ENCODE assay signal across 14 cellular contexts in the genomic region with DNA sequence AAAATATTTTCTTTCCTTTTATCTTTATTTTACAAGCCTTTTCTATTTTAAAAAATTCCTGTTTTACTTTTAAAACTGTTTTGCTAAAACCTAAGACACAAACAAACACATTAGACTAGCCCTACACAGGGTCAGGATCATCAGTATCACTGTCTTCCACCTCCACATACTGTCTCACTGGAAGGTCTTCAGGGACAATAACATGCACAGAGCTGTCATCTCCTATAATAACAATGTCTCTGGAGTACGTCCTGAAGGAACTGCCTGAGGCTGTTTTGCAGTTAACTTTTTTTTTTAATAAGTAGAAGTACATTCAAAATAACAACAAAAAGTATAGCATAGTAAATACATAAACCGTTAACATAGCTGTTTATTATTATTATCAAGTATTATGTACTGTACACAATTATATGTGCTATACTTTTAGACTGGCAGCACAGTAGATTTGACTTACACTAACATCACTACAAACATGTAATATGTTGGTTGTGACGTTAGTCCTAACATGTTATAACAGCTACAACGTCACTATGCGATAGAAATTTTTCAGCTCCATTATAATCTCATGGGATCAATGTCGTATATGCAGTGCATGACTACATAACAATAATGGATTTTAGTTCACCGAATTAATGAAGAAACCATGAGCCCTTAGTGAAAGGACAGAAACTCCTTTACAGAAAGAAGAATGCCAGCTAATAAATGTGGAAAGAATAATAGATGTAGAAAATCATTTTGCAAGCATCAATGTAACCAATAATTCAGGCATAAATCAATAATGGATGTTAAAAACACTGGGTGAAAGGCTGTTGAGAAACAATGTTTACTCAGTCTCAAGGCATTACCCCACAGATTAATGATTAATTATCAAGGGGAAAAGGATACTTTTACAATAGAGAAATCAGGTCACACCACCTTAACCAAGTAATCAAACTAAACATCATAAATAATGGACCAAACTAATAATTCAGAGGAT. TPM values are rescaled to one million over a fixed set of nuclear protein-coding genes. Genes with fewer than 3 reads are reported as not detected.
A peak's percentile ranks its signal among the peaks of the same experiment; 100 is the strongest.
DNase-seq lines count a peak whose midpoint lies in the region; ATAC-seq and TF ChIP-seq lines count a peak whose summit lies in the region.
"Had no signal": no experiment of that assay in that cellular context is flagged by ENCODE, and none has a peak within 500 bp of the region (broad histone marks: within the 10 kb centered on the region; RNA-seq: fewer than 3 reads in every experiment).

No MANE protein-coding gene starts in this region.

- no peak for TF ChIP-seq EP300 in SK-N-SH (IDR thresholded peaks at IDR 0.05; ENCODE audit: borderline replicate concordance in 1 of 2, low read depth in 1 of 2, low read length in 1 of 2)

- H3K4me2 ChIP-seq in SK-N-SH (no peak overlapping the region), neuronal stem cell (ENCODE audit: insufficient read depth, low read length, poor library complexity, severe bottlenecking) (no peak overlapping the region)

- H3K27me3 ChIP-seq in SK-N-SH (ENCODE audit: insufficient read depth) (no peaks in the 10 kb centered on the region), colonic mucosa (no peaks in the 10 kb centered on the region), neuronal stem cell (ENCODE audit: control insufficient read depth in 3 of 3, insufficient read depth in 3 of 3, low read depth in 1 of 3, low read length in 3 of 3) (no peaks in the 10 kb centered on the region)
- H3K27me3 ChIP-seq: Peyer's patch had no signal

- H3K4me3 Mint-ChIP-seq in HFFc6 (peak overlapping the region; percentile 26; the same call in 1 of the 2 replicates), osteocyte (ENCODE audit: unreplicated experiment) (no peak overlapping the region), mesothelial cell of epicardium (no peak overlapping the region)
- H3K4me3 Mint-ChIP-seq: naive thymus-derived CD8-positive, alpha-beta T cell had no signal

- no peak overlapping the region for H3K23ac ChIP-seq in neuronal stem cell (ENCODE audit: low read depth, low read length, poor library complexity)

- H3K9me3 Mint-ChIP-seq in HFFc6 (no peaks in the 10 kb centered on the region), osteocyte (ENCODE audit: unreplicated experiment) (no peaks in the 10 kb centered on the region), mesothelial cell of epicardium (peaks cover 4% of the 10 kb centered on the region)
- H3K9me3 Mint-ChIP-seq: naive thymus-derived CD8-positive, alpha-beta T cell had no signal

- H2AFZ ChIP-seq in SK-N-SH (ENCODE audit: low read depth) (no peak overlapping the region), neuronal stem cell (ENCODE audit: low read length) (no peak overlapping the region)

- peaks cover 7% of the 10 kb centered on the region for H3K36me3 Mint-ChIP-seq in HFFc6 (ENCODE audit: low read depth)
- H3K36me3 Mint-ChIP-seq in osteocyte (ENCODE audit: unreplicated experiment), result no peaks in the 10 kb centered on the region
- H3K36me3 Mint-ChIP-seq in mesothelial cell of epicardium, result no peaks in the 10 kb centered on the region

- H3K27ac ChIP-seq in SK-N-SH (ENCODE audit: low read depth in 2 of 2, low read length in 1 of 2) (peak overlapping the region in 1 of 2 experiments; percentile 39; a peak in 2 of 4 replicates), colonic mucosa (peak overlapping the region; percentile 56), neuronal stem cell (replicated peaks; ENCODE audit: low read length) (no peak overlapping the region)
- H3K27ac ChIP-seq: 22Rv1 had no signal

- no peak overlapping the region for H2BK15ac ChIP-seq in neuronal stem cell (ENCODE audit: low read length)

- H3K79me1 ChIP-seq in neuronal stem cell (ENCODE audit: low read depth, low read length), result no peaks in the 10 kb centered on the region

- intact Hi-C loops in colonic mucosa (cut with DNase I), result no loop called here

- H3K9ac ChIP-seq in SK-N-SH (no peak overlapping the region), colonic mucosa (ENCODE audit: low read depth in 2 of 2, low read length in 2 of 2) (no peak overlapping the region), neuronal stem cell (ENCODE audit: low read depth, low read length, poor library complexity) (no peak overlapping the region)

- H3F3A ChIP-seq in SK-N-SH (replicated peaks; ENCODE audit: insufficient read depth), result no peaks in the 10 kb centered on the region

- DNase-seq in SK-N-SH (no peak), HFFc6 (no peak), colonic mucosa (no peak), osteocyte (ENCODE audit: extremely low spot score, unreplicated experiment) (no peak), mesothelial cell of epicardium (ENCODE audit: low spot score in 2 of 2, unreplicated experiment in 2 of 2) (no peak), AG20443 (ENCODE audit: low spot score) (no peak), neuronal stem cell (ENCODE audit: low spot score) (no peak)
- DNase-seq: H7, NCI-H1092 treated with DMSO at 0.1 percent for 48 hours, Peyer's patch, T-helper 9 cell had no signal

- H3K36me3 ChIP-seq in SK-N-SH (replicated peaks in 1 of 2; ENCODE audit: control insufficient read depth in 1 of 2, insufficient read depth in 2 of 2, low read length in 1 of 2), result no peaks in the 10 kb centered on the region
- H3K36me3 ChIP-seq in colonic mucosa, result no peaks in the 10 kb centered on the region
- H3K36me3 ChIP-seq in neuronal stem cell (replicated peaks in 1 of 2; ENCODE audit: control insufficient read depth in 2 of 2, insufficient read depth in 2 of 2, low read length in 2 of 2), result no peaks in the 10 kb centered on the region
- H3K36me3 ChIP-seq: Peyer's patch had no signal

- no peak overlapping the region for H4K8ac ChIP-seq in neuronal stem cell (ENCODE audit: low read depth, low read length)

- H3K27ac Mint-ChIP-seq in HFFc6, result peak overlapping the region; percentile 86
- H3K27ac Mint-ChIP-seq in osteocyte (ENCODE audit: unreplicated experiment), result peak overlapping the region; percentile 67
- H3K27ac Mint-ChIP-seq in mesothelial cell of epicardium, result no peak overlapping the region

- H3K9me3 ChIP-seq in SK-N-SH, result no peaks in the 10 kb centered on the region; the same call in 1 of the 2 replicates
- H3K9me3 ChIP-seq in colonic mucosa, result no peaks in the 10 kb centered on the region
- H3K9me3 ChIP-seq in neuronal stem cell (replicated peaks in 1 of 2; ENCODE audit: control insufficient read depth in 2 of 2, insufficient read depth in 1 of 2, low read depth in 1 of 2, low read length in 2 of 2), result no peaks in the 10 kb centered on the region
- H3K9me3 ChIP-seq: Peyer's patch had no signal

- H3K14ac ChIP-seq in neuronal stem cell (ENCODE audit: low read length), result no peak overlapping the region

- H3K4me1 Mint-ChIP-seq in HFFc6 (ENCODE audit: low read depth) (peaks cover 32% of the 10 kb centered on the region), osteocyte (ENCODE audit: unreplicated experiment) (peaks cover 31% of the 10 kb centered on the region), mesothelial cell of epicardium (peaks cover 14% of the 10 kb centered on the region)

- no peak overlapping the region for H4K91ac ChIP-seq in neuronal stem cell (ENCODE audit: low read depth, low read length, poor library complexity)

- H3K4me1 ChIP-seq in SK-N-SH (ENCODE audit: control insufficient read depth in 1 of 2, insufficient read depth in 2 of 2, low read depth in 1 of 2, low read length in 1 of 2) (peaks cover 10 to 11% of the 10 kb centered on the region in 2 experiments; a peak in 2 of 4 replicates), colonic mucosa (peaks cover 9% of the 10 kb centered on the region), neuronal stem cell (ENCODE audit: control insufficient read depth in 2 of 2, insufficient read depth in 1 of 2, low read depth in 1 of 2, low read length in 2 of 2) (no peaks in the 10 kb centered on the region)

- H2BK12ac ChIP-seq in neuronal stem cell (ENCODE audit: low read length), result no peak overlapping the region

- TF ChIP-seq CTCF in SK-N-SH (IDR thresholded peaks at IDR 0.05) (no peak), HFFc6 (IDR thresholded peaks at IDR 0.05) (no peak), colonic mucosa (IDR thresholded peaks at IDR 0.05) (no peak), osteocyte (IDR thresholded peaks at IDR 0.05) (no peak), mesothelial cell of epicardium (IDR thresholded peaks at IDR 0.05; ENCODE audit: unreplicated experiment) (no peak)

- H3K79me2 ChIP-seq in SK-N-SH (ENCODE audit: insufficient read depth), result peaks cover 80% of the 10 kb centered on the region

- H3K27me3 Mint-ChIP-seq in HFFc6 (ENCODE audit: insufficient read depth) (no peaks in the 10 kb centered on the region; the same call in none of the 2 replicates), osteocyte (ENCODE audit: unreplicated experiment) (no peaks in the 10 kb centered on the region), mesothelial cell of epicardium (ENCODE audit: low read depth) (no peaks in the 10 kb centered on the region)
- H3K27me3 Mint-ChIP-seq: naive thymus-derived CD8-positive, alpha-beta T cell had no signal

- H3K9me2 ChIP-seq in SK-N-SH, result no peaks in the 10 kb centered on the region

- H2BK5ac ChIP-seq in neuronal stem cell (ENCODE audit: low read length), result no peak overlapping the region

- no peak overlapping the region for H2BK120ac ChIP-seq in neuronal stem cell (ENCODE audit: low read depth, low read length)

- CTCF ChIA-PET in SK-N-SH (lab: Yijun Ruan, JAX), result interaction anchor here (0.8 to 4.2 kb wide), 5 partner anchors 10 to 32 kb away, joined by 3 to 29 read pairs (median 4); no protein-coding TSS in a partner anchor

- WGBS in SK-N-SH (ENCODE audit: low lambda C conversion rate), result 85% methylated on average over 7 of the region's 7 CpGs
- no CpG with 5 or more reads among the region's 7 CpGs for WGBS in neuronal stem cell (ENCODE audit: extremely low coverage in 2 of 2, insufficient read length in 2 of 2, insufficient replicate concordance in 1 of 2), 2 donors

- ATAC-seq in SK-N-SH treated with all-trans-retinoic acid at 6 μM for 48 hours, result peak; percentile 39; the same call in 2 of the 3 replicates

- H2AK5ac ChIP-seq in neuronal stem cell (ENCODE audit: low read depth, low read length), result no peak overlapping the region

- no peak overlapping the region for H3K18ac ChIP-seq in neuronal stem cell (ENCODE audit: low read length)

- POLR2A ChIA-PET in SK-N-SH (lab: Yijun Ruan, JAX), result no interaction called here

- H3K4me3 ChIP-seq in SK-N-SH (ENCODE audit: low read depth in 2 of 2, low read length in 1 of 2), result no peak overlapping the region
- H3K4me3 ChIP-seq in colonic mucosa, result no peak overlapping the region
- H3K4me3 ChIP-seq in neuronal stem cell (ENCODE audit: low read length in 2 of 2), result no peak overlapping the region

- H4K20me1 ChIP-seq in SK-N-SH (ENCODE audit: insufficient read depth), result no peaks in the 10 kb centered on the region; the same call in 1 of the 2 replicates

- TF ChIP-seq RAD21 in SK-N-SH (IDR thresholded peaks at IDR 0.05; ENCODE audit: low read length), result no peak

- no peak overlapping the region for H3K4ac ChIP-seq in neuronal stem cell (ENCODE audit: low read length)

RNA-seq across cellular contexts. Expression of gene FBXW7, which starts 49.2 kb away (rescaled TPM):
- polyA plus RNA-seq in SK-N-SH (2012; rRNA removed), result 7.7 and 11.4 TPM in 2 replicates
- 8.5 and 11.5 TPM in 2 replicates for polyA plus RNA-seq in SK-N-SH (2012; cell fraction: cytosol; rRNA removed)
- 11.7 and 34.5 TPM in 2 replicates for polyA plus RNA-seq in SK-N-SH (2012; cell fraction: nucleus; rRNA removed)
- 10 to 100 TPM; 17.4 to 26.1 (median 19.5) TPM for total RNA-seq in HFFc6 (2021; fragmentation: NEBNext Ultra II Directional; extraction: Animal tissue kit (Norgen Biotek cat#: 25700))
- 10 to 100 TPM; 29.3 to 29.5 TPM for total RNA-seq in colonic mucosa
- total RNA-seq in osteocyte, result 21.0 and 21.5 TPM in 2 replicates
- total RNA-seq in mesothelial cell of epicardium, result 41.2 to 46.4 TPM (median 45.9 TPM) in 3 replicates
- polyA plus RNA-seq in neuronal stem cell (2013, experiment 1 of 2), result 12.2 TPM
- polyA plus RNA-seq in neuronal stem cell (2013, experiment 2 of 2), result 12.2 TPM
